10 cellular contexts compared by ENCODE assay signal in genomic region chr21:42461185-42461520, GRCh38. TPM values are rescaled to one million over a fixed set of nuclear protein-coding genes. Genes with fewer than 3 reads are reported as not detected.
A peak's percentile ranks its signal among the peaks of the same experiment; 100 is the strongest.
DNase-seq lines count a peak whose midpoint lies in the region; ATAC-seq and TF ChIP-seq lines count a peak whose summit lies in the region.
"Had no signal": no experiment of that assay in that cellular context is flagged by ENCODE, and none has a peak within 500 bp of the region (broad histone marks: within the 10 kb centered on the region; RNA-seq: fewer than 3 reads in every experiment).

No MANE protein-coding gene starts in this region.

- no peak for TF ChIP-seq CTCF in activated CD8-positive, alpha-beta T cell treated with anti-CD3 and anti-CD28 coated beads for 36 hours (IDR thresholded peaks at IDR 0.05)
- TF ChIP-seq CTCF in nephron progenitor cell (IDR thresholded peaks at IDR 0.05) (no peak), glutamatergic neuron (IDR thresholded peaks at IDR 0.05; ENCODE audit: partially characterized antibody, unreplicated experiment) (no peak)

- H3K4me3 Mint-ChIP-seq in activated CD8-positive, alpha-beta T cell treated with anti-CD3 and anti-CD28 coated beads for 36 hours = peak overlapping the region; percentile 24
- H3K4me3 Mint-ChIP-seq in nephron progenitor cell = no peak overlapping the region
- H3K4me3 Mint-ChIP-seq in glutamatergic neuron (ENCODE audit: unreplicated experiment) = no peak overlapping the region

- intact Hi-C loops in activated CD8-positive, alpha-beta T cell treated with anti-CD3 and anti-CD28 coated beads for 36 hours (cut with micrococcal nuclease) = no loop called here

- no peaks in the 10 kb centered on the region for H3K9me3 Mint-ChIP-seq in activated CD8-positive, alpha-beta T cell treated with anti-CD3 and anti-CD28 coated beads for 36 hours
- H3K9me3 Mint-ChIP-seq in nephron progenitor cell (peaks cover 5% of the 10 kb centered on the region), glutamatergic neuron (ENCODE audit: unreplicated experiment) (peaks cover 6% of the 10 kb centered on the region)

- CTCF ChIA-PET in activated CD8-positive, alpha-beta T cell treated with anti-CD3 and anti-CD28 coated beads for 36 hours (lab: Charles Lee) = no interaction called here

- POLR2A ChIA-PET in activated CD8-positive, alpha-beta T cell treated with anti-CD3 and anti-CD28 coated beads for 36 hours (lab: Charles Lee) = interaction anchor here (1.1 to 1.4 kb wide), 3 partner anchors 38 to 53 kb away, joined by 3 to 4 read pairs (median 3); partner anchors contain the start of gene SLC37A1

- DNase-seq in NCI-H82 (lab: John Stamatoyannopoulos, UW) = peak; percentile 66
- DNase-seq in NCI-H82 treated with DMSO at 0.1 percent for 48 hours (lab: John Stamatoyannopoulos, UW; ENCODE audit: unreplicated experiment) = no peak
- DNase-seq in activated CD8-positive, alpha-beta T cell treated with anti-CD3 and anti-CD28 coated beads for 36 hours = peak; percentile 20
- no peak for DNase-seq in nephron progenitor cell
- DNase-seq in retina = no peak
- no peak for DNase-seq in glutamatergic neuron
- DNase-seq: testis had no signal

- peaks cover 66% of the 10 kb centered on the region for H3K4me1 Mint-ChIP-seq in activated CD8-positive, alpha-beta T cell treated with anti-CD3 and anti-CD28 coated beads for 36 hours (ENCODE audit: low read depth)
- peaks cover 25% of the 10 kb centered on the region for H3K4me1 Mint-ChIP-seq in nephron progenitor cell
- peaks cover 9% of the 10 kb centered on the region for H3K4me1 Mint-ChIP-seq in glutamatergic neuron (ENCODE audit: low read depth, unreplicated experiment)

- H3K27ac Mint-ChIP-seq in activated CD8-positive, alpha-beta T cell treated with anti-CD3 and anti-CD28 coated beads for 36 hours = peak overlapping the region; percentile 50
- H3K27ac Mint-ChIP-seq in nephron progenitor cell (peak overlapping the region; percentile 3), glutamatergic neuron (ENCODE audit: unreplicated experiment) (no peak overlapping the region)

- ATAC-seq in HG02642 (IDR thresholded peaks at IDR 0.05; ENCODE audit: poor library complexity, unreplicated experiment) (peak; percentile 3), HG03280 (IDR thresholded peaks at IDR 0.05; ENCODE audit: unreplicated experiment) (no peak)
- ATAC-seq in activated CD8-positive, alpha-beta T cell treated with anti-CD3 and anti-CD28 coated beads for 36 hours = no peak

- no peaks in the 10 kb centered on the region for H3K36me3 Mint-ChIP-seq in activated CD8-positive, alpha-beta T cell treated with anti-CD3 and anti-CD28 coated beads for 36 hours (ENCODE audit: low read depth)
- H3K36me3 Mint-ChIP-seq in nephron progenitor cell (ENCODE audit: low read depth) = no peaks in the 10 kb centered on the region
- H3K36me3 Mint-ChIP-seq in glutamatergic neuron (ENCODE audit: unreplicated experiment) = no peaks in the 10 kb centered on the region

- no peaks in the 10 kb centered on the region for H3K27me3 Mint-ChIP-seq in activated CD8-positive, alpha-beta T cell treated with anti-CD3 and anti-CD28 coated beads for 36 hours
- H3K27me3 Mint-ChIP-seq in nephron progenitor cell (ENCODE audit: low read depth, poor library complexity) (peaks cover 6% of the 10 kb centered on the region), glutamatergic neuron (ENCODE audit: unreplicated experiment) (peaks cover 2% of the 10 kb centered on the region)

RNA-seq across cellular contexts. Expression of gene RSPH1, which starts 34.9 kb away (rescaled TPM):
- total RNA-seq in activated CD8-positive, alpha-beta T cell treated with anti-CD3 and anti-CD28 coated beads for 36 hours = not detected
- total RNA-seq in glutamatergic neuron (ENCODE audit: unreplicated experiment) = 0.42 TPM
- total RNA-seq: T-helper 2 cell treated with Interferon-gamma antibody and Interleukin-4, amounts not matched to agents 100 ng/mL and 5 ng/mL, for 36 hours had no signal

RNA-seq across cellular contexts. Expression of gene SLC37A1, which starts 52.5 kb away (rescaled TPM):
- total RNA-seq in activated CD8-positive, alpha-beta T cell treated with anti-CD3 and anti-CD28 coated beads for 36 hours = 10 to 100 TPM; 12.8 to 14.9 TPM
- total RNA-seq in glutamatergic neuron (ENCODE audit: unreplicated experiment) = 65.7 TPM

RNA-seq across cellular contexts. Expression of gene UBASH3A, which starts 57.5 kb away (rescaled TPM):
- 10 to 100 TPM; 48.7 to 52.9 TPM for total RNA-seq in activated CD8-positive, alpha-beta T cell treated with anti-CD3 and anti-CD28 coated beads for 36 hours
- not detected for total RNA-seq in glutamatergic neuron (ENCODE audit: unreplicated experiment)

Comparison
In these comparisons a context has a peak if more than half of its experiments do, and no peak if none do; other contexts are left out.
1. DNase-seq: peak in NCI-H82 (single experiment) and activated CD8-positive, alpha-beta T cell treated with anti-CD3 and anti-CD28 coated beads for 36 hours (single experiment); none in NCI-H82 treated with DMSO at 0.1 percent for 48 hours (single experiment), nephron progenitor cell (single experiment), retina (single experiment) and glutamatergic neuron (single experiment).
2. RNA of gene UBASH3A, which starts 57.5 kb away (total RNA-seq): 48.7 to 52.9 TPM in activated CD8-positive, alpha-beta T cell treated with anti-CD3 and anti-CD28 coated beads for 36 hours; not detected in glutamatergic neuron (single experiment); every median in the first group is over 10 times any median in the second.